Comparison of ENCODE assay signal across 25 cellular contexts in the genomic region with DNA sequence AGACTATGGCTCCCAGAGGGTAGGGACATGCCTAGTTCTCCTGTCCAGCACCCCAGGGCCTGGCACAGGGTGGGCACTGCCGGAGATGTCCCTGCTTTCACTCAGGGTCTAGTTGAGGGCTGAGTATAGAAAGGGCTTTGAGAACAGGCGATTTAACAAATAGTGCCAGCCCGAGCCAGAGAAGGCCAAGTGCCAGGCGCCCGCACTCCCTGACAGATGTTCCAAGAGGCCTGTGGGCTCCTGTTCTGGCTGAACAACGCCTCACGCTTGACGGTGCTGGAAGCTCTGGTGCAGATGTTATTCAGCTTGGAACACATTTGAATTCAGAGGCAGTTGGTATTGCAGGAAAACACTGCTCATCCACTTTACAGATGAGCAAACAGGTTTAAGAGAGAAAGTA. TPM values are rescaled to one million over a fixed set of nuclear protein-coding genes. Genes with fewer than 3 reads are reported as not detected.
DNase-seq lines count a peak whose midpoint lies in the region; ATAC-seq, FAIRE-seq and TF ChIP-seq lines count a peak whose summit lies in the region.
"Had no signal": no experiment of that assay in that cellular context is flagged by ENCODE, and none has a peak within 500 bp of the region (broad histone marks: within the 10 kb centered on the region; RNA-seq: fewer than 3 reads in every experiment).

No MANE protein-coding gene starts in this region.

- TF ChIP-seq EP300 in sigmoid colon (IDR thresholded peaks at IDR 0.05): no peak

- H3K4me1 ChIP-seq in sigmoid colon (no peaks in the 10 kb centered on the region), kidney (ENCODE audit: control insufficient read depth in 1 of 2, insufficient read depth in 1 of 2, low read depth in 1 of 2, low read length in 2 of 2) (no peaks in the 10 kb centered on the region)
- H3K4me1 ChIP-seq: lower lobe of right lung, Peyer's patch had no signal

- H3K27ac Mint-ChIP-seq in neural crest cell (ENCODE audit: unreplicated experiment): peak overlapping the region; percentile 12
- H3K27ac Mint-ChIP-seq: nephron progenitor cell, progenitor cell of endocrine pancreas, type B pancreatic cell had no signal

- H3K4me1 Mint-ChIP-seq in neural crest cell: peaks cover 13% of the 10 kb centered on the region

- no peak overlapping the region for H3K4me3 Mint-ChIP-seq in neural crest cell
- H3K4me3 Mint-ChIP-seq: nephron progenitor cell, type B pancreatic cell had no signal

- 87 to 89% methylated on average over 8 of the region's 8 CpGs for WGBS in sigmoid colon, 2 donors

- H3K9me3 ChIP-seq in sigmoid colon: no peaks in the 10 kb centered on the region
- H3K9me3 ChIP-seq in kidney (ENCODE audit: control insufficient read depth in 1 of 2, low read length in 2 of 2): no peaks in the 10 kb centered on the region
- H3K9me3 ChIP-seq: BLaER1, lower lobe of right lung, Peyer's patch had no signal

- no peak for TF ChIP-seq POLR2A in sigmoid colon (IDR thresholded peaks at IDR 0.05)

- FAIRE-seq in kidney (lab: Jason Lieb, UNC): no peak
- FAIRE-seq: endometrium, GM19239 had no signal

- intact Hi-C loops in sigmoid colon (cut with DNase I): no loop called here
- intact Hi-C loops in kidney (cut with DNase I): no loop called here

- DNase-seq in Ammon's horn (ENCODE audit: low spot score): peak; percentile 67
- peak; percentile 36 for DNase-seq in NCI-H1092 treated with DMSO at 0.1 percent for 48 hours (lab: John Stamatoyannopoulos, UW)
- DNase-seq in neural crest cell (ENCODE audit: low read depth, low spot score): no peak
- DNase-seq in GM03348 (ENCODE audit: low spot score): no peak
- no peak for DNase-seq in sigmoid colon
- no peak for DNase-seq in kidney
- DNase-seq: activated naive CD4-positive, alpha-beta T cell treated with anti-CD3 and anti-CD28 coated beads, Interleukin-2, amount 50 U/mL, for 16 hours; EL; IMR-90; lower lobe of right lung; NCI-H1105 treated with DMSO at 0.1 percent for 48 hours; NCI-H2081; nephron progenitor cell; Peyer's patch; stimulated activated CD8-positive, alpha-beta memory T cell treated with anti-CD3 and anti-CD28 coated beads, Interleukin-4, amount 100 ng/mL, for 48 hours; T-helper 9 cell had no signal

- H3K4me3 ChIP-seq in sigmoid colon (no peak overlapping the region), kidney (ENCODE audit: low read length in 2 of 2) (no peak overlapping the region)
- H3K4me3 ChIP-seq: BLaER1, lower lobe of right lung, Peyer's patch had no signal

- peaks cover 9% of the 10 kb centered on the region for H3K27me3 Mint-ChIP-seq in neural crest cell (ENCODE audit: low read depth)

- no peak overlapping the region for H3K9ac ChIP-seq in kidney (ENCODE audit: low read length in 2 of 2)
- H3K9ac ChIP-seq: BLaER1 had no signal

- H3K27me3 ChIP-seq in sigmoid colon: no peaks in the 10 kb centered on the region
- H3K27me3 ChIP-seq: BLaER1, Peyer's patch had no signal

- H3K9me3 Mint-ChIP-seq in neural crest cell: no peaks in the 10 kb centered on the region
- H3K9me3 Mint-ChIP-seq: nephron progenitor cell, type B pancreatic cell had no signal

- no peaks in the 10 kb centered on the region for H3K36me3 ChIP-seq in sigmoid colon
- no peaks in the 10 kb centered on the region for H3K36me3 ChIP-seq in kidney (ENCODE audit: control insufficient read depth in 1 of 2, insufficient read depth in 2 of 2, low read length in 2 of 2)
- H3K36me3 ChIP-seq: BLaER1, lower lobe of right lung, Peyer's patch had no signal

- no peak for TF ChIP-seq CTCF in neural crest cell (conservative IDR thresholded peaks at IDR 0.05)
- TF ChIP-seq CTCF in sigmoid colon (IDR thresholded peaks at IDR 0.05): no peak
- no peak for TF ChIP-seq CTCF in kidney (IDR thresholded peaks at IDR 0.05; ENCODE audit: borderline replicate concordance, extremely low read depth, insufficient read depth)

- no peak for ATAC-seq in HG02840 (IDR thresholded peaks at IDR 0.05; ENCODE audit: low FRiP score, unreplicated experiment)
- ATAC-seq: lower lobe of right lung had no signal

- no peaks in the 10 kb centered on the region for H3K36me3 Mint-ChIP-seq in neural crest cell (ENCODE audit: low read depth)
- H3K36me3 Mint-ChIP-seq: type B pancreatic cell had no signal

- peak overlapping the region; percentile 64 for H3K27ac ChIP-seq in angular gyrus (ENCODE audit: low read depth, low read length)
- no peak overlapping the region for H3K27ac ChIP-seq in sigmoid colon
- H3K27ac ChIP-seq in kidney (ENCODE audit: low read depth in 2 of 2, low read length in 2 of 2): no peak overlapping the region
- H3K27ac ChIP-seq: BLaER1, lower lobe of right lung, Peyer's patch had no signal

RNA-seq across cellular contexts. Expression of a gene that starts 46.5 kb away (rescaled TPM):
- total RNA-seq in neural crest cell: 0.07 TPM in 1 of 2 replicates, not detected in the other
- 1 to 10 TPM; 1.8 to 2.5 (median 2.3) TPM for total RNA-seq in sigmoid colon
- 1 to 10 TPM; 1.2 to 3.1 (median 2.3) TPM for polyA plus RNA-seq in sigmoid colon
- total RNA-seq in kidney: 7.9 TPM
- 0.60 TPM for polyA plus RNA-seq in kidney (ENCODE audit: insufficient read depth, low read depth, low replicate concordance)
- total RNA-seq: IMR-90, NCI-H460 had no signal
- polyA plus RNA-seq: fibroblast of lung, IMR-90 had no signal

Comparison
In these comparisons a context has a peak if more than half of its experiments do, and no peak if none do; other contexts are left out.
1. DNase-seq: peak in Ammon's horn (single experiment) and NCI-H1092 treated with DMSO at 0.1 percent for 48 hours (single experiment); none in neural crest cell (single experiment), GM03348 (single experiment), sigmoid colon (single experiment) and kidney (single experiment).